In genomic region chr17:35255316-35255715, GRCh38 we compare ENCODE assay signal across 18 cellular contexts. TPM values are rescaled to one million over a fixed set of nuclear protein-coding genes. Genes with fewer than 3 reads are reported as not detected.
DNase-seq lines count a peak whose midpoint lies in the region; ATAC-seq and TF ChIP-seq lines count a peak whose summit lies in the region.
"Had no signal": no experiment of that assay in that cellular context is flagged by ENCODE, and none has a peak within 500 bp of the region (broad histone marks: within the 10 kb centered on the region; RNA-seq: fewer than 3 reads in every experiment).

No MANE protein-coding gene starts in this region.

- peaks cover 17% of the 10 kb centered on the region for H3K79me2 ChIP-seq in smooth muscle cell (ENCODE audit: low read depth)

- H3K9me3 ChIP-seq in esophagus muscularis mucosa (no peaks in the 10 kb centered on the region), smooth muscle cell (replicated peaks; ENCODE audit: low read depth) (no peaks in the 10 kb centered on the region)
- H3K9me3 ChIP-seq: tibial artery had no signal

- CTCF ChIA-PET in activated CD8-positive, alpha-beta T cell treated with anti-CD3 and anti-CD28 coated beads for 36 hours (lab: Charles Lee), result no interaction called here
- CTCF ChIA-PET in activated CD8-positive, alpha-beta T cell treated with anti-CD3 and anti-CD28 coated beads, Interleukin-2, amount 10 ng/mL, durations not matched to agents 7 days and 5 days (lab: Charles Lee), result no interaction called here

- H3K9ac ChIP-seq in smooth muscle cell (ENCODE audit: low read depth), result no peak overlapping the region

- peak overlapping the region; percentile 31 for H3K27ac Mint-ChIP-seq in activated CD8-positive, alpha-beta T cell treated with anti-CD3 and anti-CD28 coated beads for 36 hours
- no peak overlapping the region for H3K27ac Mint-ChIP-seq in activated CD8-positive, alpha-beta T cell treated with anti-CD3 and anti-CD28 coated beads, Interleukin-2, amount 10 ng/mL, durations not matched to agents 7 days and 5 days
- H3K27ac Mint-ChIP-seq: activated CD4-positive, alpha-beta memory T cell treated with anti-CD3 and anti-CD28 coated beads for 36 hours; activated T-helper 1 cell treated with anti-CD3 and anti-CD28 coated beads, Interleukin-12 subunit alpha, Interleukin-12 subunit beta, Interleukin-2, Interleukin-4 antibody, amounts not matched to agents 30 ng/mL and 10 ng/mL and 1 ng/mL, durations not matched to agents 14 hours and 24 hours and 36 hours; GM23338 had no signal

- peaks cover 3% of the 10 kb centered on the region for H3K9me3 Mint-ChIP-seq in activated CD8-positive, alpha-beta T cell treated with anti-CD3 and anti-CD28 coated beads for 36 hours
- peaks cover 3% of the 10 kb centered on the region for H3K9me3 Mint-ChIP-seq in activated CD8-positive, alpha-beta T cell treated with anti-CD3 and anti-CD28 coated beads, Interleukin-2, amount 10 ng/mL, durations not matched to agents 7 days and 5 days (ENCODE audit: insufficient read depth)
- H3K9me3 Mint-ChIP-seq: activated CD4-positive, alpha-beta memory T cell treated with anti-CD3 and anti-CD28 coated beads for 36 hours; activated T-helper 1 cell treated with anti-CD3 and anti-CD28 coated beads, Interleukin-12 subunit alpha, Interleukin-12 subunit beta, Interleukin-2, Interleukin-4 antibody, amounts not matched to agents 30 ng/mL and 10 ng/mL and 1 ng/mL, durations not matched to agents 14 hours and 24 hours and 36 hours; GM23338; neural crest cell; stimulated activated effector memory CD8-positive, alpha-beta T cell treated with anti-CD3 and anti-CD28 coated beads, Interleukin-12 subunit alpha, Interleukin-12 subunit beta, amount 100 ng/mL, for 72 hours had no signal

- H3K27ac ChIP-seq in esophagus muscularis mucosa (replicated peaks in 1 of 4) (peak overlapping the region in 3 of 4 donors; percentile 79 to 85 (median 82)), smooth muscle cell (ENCODE audit: low read depth) (peak overlapping the region; percentile 65)

- ATAC-seq in activated CD8-positive, alpha-beta T cell treated with anti-CD3 and anti-CD28 coated beads for 36 hours, result no peak
- ATAC-seq in activated CD8-positive, alpha-beta T cell treated with anti-CD3 and anti-CD28 coated beads, Interleukin-2, amount 10 ng/mL, durations not matched to agents 7 days and 5 days, result no peak
- no peak for ATAC-seq in activated CD4-positive, CD25-positive, alpha-beta regulatory T cell treated with anti-CD3 and anti-CD28 coated beads, Interleukin-2, amount 50 U/mL, for 24 hours
- ATAC-seq: GM23338; stimulated activated effector memory CD8-positive, alpha-beta T cell treated with anti-CD3 and anti-CD28 coated beads, Interleukin-12 subunit alpha, Interleukin-12 subunit beta, amount 100 ng/mL, for 72 hours had no signal

- no peak overlapping the region for H3K4me2 ChIP-seq in smooth muscle cell
- H3K4me2 ChIP-seq: GM23338 had no signal

- intact Hi-C loops in activated CD8-positive, alpha-beta T cell treated with anti-CD3 and anti-CD28 coated beads for 36 hours (cut with micrococcal nuclease), result no loop called here
- intact Hi-C loops in esophagus muscularis mucosa (cut with DNase I), result no loop called here

- H3K4me1 Mint-ChIP-seq in activated CD8-positive, alpha-beta T cell treated with anti-CD3 and anti-CD28 coated beads for 36 hours (ENCODE audit: low read depth), result peaks cover 83% of the 10 kb centered on the region
- peaks cover 70% of the 10 kb centered on the region for H3K4me1 Mint-ChIP-seq in activated CD8-positive, alpha-beta T cell treated with anti-CD3 and anti-CD28 coated beads, Interleukin-2, amount 10 ng/mL, durations not matched to agents 7 days and 5 days (ENCODE audit: low read depth)
- H3K4me1 Mint-ChIP-seq: GM23338 had no signal

- no peak for TF ChIP-seq EP300 in esophagus muscularis mucosa (IDR thresholded peaks at IDR 0.05)

- H3K4me3 ChIP-seq in esophagus muscularis mucosa (no peak overlapping the region), smooth muscle cell (no peak overlapping the region)
- H3K4me3 ChIP-seq: GM23338, tibial artery had no signal

- H3K4me1 ChIP-seq in esophagus muscularis mucosa, result peaks cover 43 to 70% (median 58%) of the 10 kb centered on the region in 4 donors
- H3K4me1 ChIP-seq in smooth muscle cell (ENCODE audit: low read depth), result no peaks in the 10 kb centered on the region

- WGBS in esophagus muscularis mucosa, result 98% methylated on average over 4 of the region's 4 CpGs
- 97% methylated on average over 4 of the region's 4 CpGs for WGBS in smooth muscle cell (ENCODE audit: low lambda C conversion rate)

- H3K36me3 ChIP-seq in esophagus muscularis mucosa (peaks cover 5 to 18% (median 9%) of the 10 kb centered on the region in 4 donors), smooth muscle cell (ENCODE audit: low read depth) (no peaks in the 10 kb centered on the region)

- H3K27me3 Mint-ChIP-seq in activated CD8-positive, alpha-beta T cell treated with anti-CD3 and anti-CD28 coated beads for 36 hours, result no peaks in the 10 kb centered on the region
- H3K27me3 Mint-ChIP-seq in activated CD8-positive, alpha-beta T cell treated with anti-CD3 and anti-CD28 coated beads, Interleukin-2, amount 10 ng/mL, durations not matched to agents 7 days and 5 days (ENCODE audit: low read depth), result no peaks in the 10 kb centered on the region
- H3K27me3 Mint-ChIP-seq: activated CD4-positive, alpha-beta memory T cell treated with anti-CD3 and anti-CD28 coated beads for 36 hours had no signal

- H3K36me3 Mint-ChIP-seq in activated CD8-positive, alpha-beta T cell treated with anti-CD3 and anti-CD28 coated beads for 36 hours (ENCODE audit: low read depth), result peaks cover 44% of the 10 kb centered on the region
- peaks cover 82% of the 10 kb centered on the region for H3K36me3 Mint-ChIP-seq in activated CD8-positive, alpha-beta T cell treated with anti-CD3 and anti-CD28 coated beads, Interleukin-2, amount 10 ng/mL, durations not matched to agents 7 days and 5 days (ENCODE audit: low read depth)

- no peak for DNase-seq in activated CD8-positive, alpha-beta T cell treated with anti-CD3 and anti-CD28 coated beads for 36 hours
- no peak for DNase-seq in activated CD8-positive, alpha-beta T cell treated with anti-CD3 and anti-CD28 coated beads, Interleukin-2, amount 10 ng/mL, durations not matched to agents 7 days and 5 days
- DNase-seq in NCI-H345 treated with DMSO at 0.1 percent for 48 hours (lab: John Stamatoyannopoulos, UW; ENCODE audit: unreplicated experiment) (peak; percentile 30), esophagus muscularis mucosa (ENCODE audit: extremely low spot score) (no peak), smooth muscle cell (lab: John Stamatoyannopoulos, UW; ENCODE audit: unreplicated experiment) (no peak), anterior cingulate cortex (lab: John Stamatoyannopoulos, UW) (no peak), NCI-H510A treated with DMSO at 0.1 percent for 48 hours (lab: John Stamatoyannopoulos, UW) (no peak)
- DNase-seq: activated CD4-positive, alpha-beta memory T cell treated with anti-CD3 and anti-CD28 coated beads for 36 hours; DND-41; mammary epithelial cell; NCI-H1436; SW 1271; tibial artery had no signal

- TF ChIP-seq POLR2A in esophagus muscularis mucosa (IDR thresholded peaks at IDR 0.05; ENCODE audit: low read depth), result no peak

- no peak for TF ChIP-seq CTCF in activated CD8-positive, alpha-beta T cell treated with anti-CD3 and anti-CD28 coated beads for 36 hours (IDR thresholded peaks at IDR 0.05)
- TF ChIP-seq CTCF in esophagus muscularis mucosa (IDR thresholded peaks at IDR 0.05) (no peak), smooth muscle cell (IDR thresholded peaks at IDR 0.05; ENCODE audit: borderline replicate concordance, insufficient read depth, poor library complexity, severe bottlenecking) (no peak)

- no peaks in the 10 kb centered on the region for H3F3A ChIP-seq in smooth muscle cell (ENCODE audit: low read depth)

- H4K20me1 ChIP-seq in smooth muscle cell (ENCODE audit: low read depth), result peaks cover 69% of the 10 kb centered on the region

- no peak overlapping the region for H2AFZ ChIP-seq in smooth muscle cell (ENCODE audit: low read depth)
- H2AFZ ChIP-seq: GM23338 had no signal

- H3K27me3 ChIP-seq in esophagus muscularis mucosa (no peaks in the 10 kb centered on the region), smooth muscle cell (ENCODE audit: low read depth) (no peaks in the 10 kb centered on the region)
- H3K27me3 ChIP-seq: tibial artery had no signal

- H3K4me3 Mint-ChIP-seq in activated CD8-positive, alpha-beta T cell treated with anti-CD3 and anti-CD28 coated beads for 36 hours, result no peak overlapping the region
- H3K4me3 Mint-ChIP-seq in activated CD8-positive, alpha-beta T cell treated with anti-CD3 and anti-CD28 coated beads, Interleukin-2, amount 10 ng/mL, durations not matched to agents 7 days and 5 days, result no peak overlapping the region
- H3K4me3 Mint-ChIP-seq: activated CD4-positive, alpha-beta memory T cell treated with anti-CD3 and anti-CD28 coated beads for 36 hours; activated T-helper 1 cell treated with anti-CD3 and anti-CD28 coated beads, Interleukin-12 subunit alpha, Interleukin-12 subunit beta, Interleukin-2, Interleukin-4 antibody, amounts not matched to agents 30 ng/mL and 10 ng/mL and 1 ng/mL, durations not matched to agents 14 hours and 24 hours and 36 hours; GM23338; neural crest cell; stimulated activated effector memory CD8-positive, alpha-beta T cell treated with anti-CD3 and anti-CD28 coated beads, Interleukin-12 subunit alpha, Interleukin-12 subunit beta, amount 100 ng/mL, for 72 hours had no signal

- POLR2A ChIA-PET in activated CD8-positive, alpha-beta T cell treated with anti-CD3 and anti-CD28 coated beads for 36 hours (lab: Charles Lee), result interaction anchor here (0.5 kb wide), 1 partner anchor 277 kb away, joined by 3 read pairs; no protein-coding TSS in a partner anchor
- POLR2A ChIA-PET in activated CD8-positive, alpha-beta T cell treated with anti-CD3 and anti-CD28 coated beads, Interleukin-2, amount 10 ng/mL, durations not matched to agents 7 days and 5 days (lab: Charles Lee), result no interaction called here

RNA-seq across cellular contexts. Expression of gene SLFN5, which starts 12.4 kb away (rescaled TPM):
- 10 to 100 TPM; 29.1 to 32.7 TPM for total RNA-seq in activated CD8-positive, alpha-beta T cell treated with anti-CD3 and anti-CD28 coated beads for 36 hours
- 100 to 1,000 TPM; 209 to 212 TPM for total RNA-seq in activated CD8-positive, alpha-beta T cell treated with anti-CD3 and anti-CD28 coated beads, Interleukin-2, amount 10 ng/mL, durations not matched to agents 7 days and 5 days
- total RNA-seq in esophagus muscularis mucosa (10 to 100 TPM; 17.9 to 33.4 (median 26.9) TPM), smooth muscle cell (16.0 and 26.8 TPM in 2 replicates)
- 8.8 and 9.1 TPM in 2 replicates for polyA plus RNA-seq in smooth muscle cell
